15 cellular contexts compared by ENCODE assay signal in genomic region chr1:113248494-113248893, GRCh38.
DNase-seq lines count a peak whose midpoint lies in the region; ATAC-seq, FAIRE-seq and TF ChIP-seq lines count a peak whose summit lies in the region.
"Had no signal": no experiment of that assay in that cellular context is flagged by ENCODE, and none has a peak within 500 bp of the region (broad histone marks: within the 10 kb centered on the region; RNA-seq: fewer than 3 reads in every experiment).

No MANE protein-coding gene starts in this region.

- ATAC-seq in GM23338, result no peak

- no peak for TF ChIP-seq EP300 in suprapubic skin (IDR thresholded peaks at IDR 0.05)

- H3K27me3 Mint-ChIP-seq in GM23338 (ENCODE audit: insufficient read depth, low read depth, poor library complexity), result no peaks in the 10 kb centered on the region
- no peaks in the 10 kb centered on the region for H3K27me3 Mint-ChIP-seq in type B pancreatic cell

- no peak overlapping the region for H3K4me3 Mint-ChIP-seq in GM23338
- no peak overlapping the region for H3K4me3 Mint-ChIP-seq in type B pancreatic cell
- H3K4me3 Mint-ChIP-seq: CD4-positive, alpha-beta T cell had no signal

- H3K4me1 Mint-ChIP-seq in GM23338, result peaks cover 18% of the 10 kb centered on the region
- peaks cover 24% of the 10 kb centered on the region for H3K4me1 Mint-ChIP-seq in type B pancreatic cell (ENCODE audit: unreplicated experiment)

- H3K36me3 ChIP-seq in GM23338 (ENCODE audit: insufficient read depth) (no peaks in the 10 kb centered on the region; the same call in 1 of the 2 replicates), colonic mucosa (no peaks in the 10 kb centered on the region), keratinocyte (ENCODE audit: control insufficient read depth in 2 of 2, extremely low read depth in 1 of 2, insufficient read depth in 2 of 2, low read length in 2 of 2) (no peaks in the 10 kb centered on the region), suprapubic skin (no peaks in the 10 kb centered on the region)
- H3K36me3 ChIP-seq: BLaER1 treated with 17β-estradiol and CSF1 and Interleukin-3, amounts not matched to agents 10 nM and 100 nM had no signal

- H3K9me3 ChIP-seq in colonic mucosa (no peaks in the 10 kb centered on the region), keratinocyte (ENCODE audit: control insufficient read depth, low read depth, low read length) (no peaks in the 10 kb centered on the region), suprapubic skin (no peaks in the 10 kb centered on the region)
- H3K9me3 ChIP-seq: BLaER1 treated with 17β-estradiol and CSF1 and Interleukin-3, amounts not matched to agents 10 nM and 100 nM had no signal

- H3K79me2 ChIP-seq in GM23338 (replicated peaks; ENCODE audit: insufficient read depth) (no peaks in the 10 kb centered on the region), keratinocyte (ENCODE audit: control insufficient read depth, insufficient read depth, low read length) (no peaks in the 10 kb centered on the region)

- H3K27me3 ChIP-seq in GM23338 (ENCODE audit: insufficient read depth) (no peaks in the 10 kb centered on the region), colonic mucosa (no peaks in the 10 kb centered on the region), keratinocyte (ENCODE audit: control insufficient read depth, extremely low read depth, insufficient read depth, low read length) (no peaks in the 10 kb centered on the region), suprapubic skin (no peaks in the 10 kb centered on the region)
- H3K27me3 ChIP-seq: BLaER1 treated with 17β-estradiol and CSF1 and Interleukin-3, amounts not matched to agents 10 nM and 100 nM had no signal

- TF ChIP-seq CTCF in GM23338 (conservative IDR thresholded peaks at IDR 0.05; ENCODE audit: low read depth in 2 of 2) (no peak), colonic mucosa (IDR thresholded peaks at IDR 0.05) (no peak), keratinocyte (optimal IDR thresholded peaks at IDR 0.05 in 1 of 3, IDR thresholded peaks at IDR 0.05 in 1 of 3, conservative IDR thresholded peaks at IDR 0.05 in 1 of 3; ENCODE audit: extremely low read depth in 1 of 3, insufficient read depth in 2 of 3, low read length in 3 of 3) (no peak), suprapubic skin (IDR thresholded peaks at IDR 0.05) (no peak), type B pancreatic cell (conservative IDR thresholded peaks at IDR 0.05) (no peak)

- H3K9ac ChIP-seq in colonic mucosa (ENCODE audit: low read depth in 2 of 2, low read length in 2 of 2) (no peak overlapping the region), keratinocyte (ENCODE audit: control insufficient read depth, extremely low read depth, insufficient read depth, low read length) (no peak overlapping the region)
- H3K9ac ChIP-seq: BLaER1 treated with 17β-estradiol and CSF1 and Interleukin-3, amounts not matched to agents 10 nM and 100 nM had no signal

- H3K4me3 ChIP-seq in GM23338 (no peak overlapping the region), colonic mucosa (no peak overlapping the region), keratinocyte (ENCODE audit: control insufficient read depth in 2 of 3, extremely low read depth in 1 of 3, insufficient read depth in 2 of 3, low read depth in 1 of 3, low read length in 3 of 3) (no peak overlapping the region), suprapubic skin (no peak overlapping the region)
- H3K4me3 ChIP-seq: BLaER1 treated with 17β-estradiol and CSF1 and Interleukin-3, amounts not matched to agents 10 nM and 100 nM had no signal

- TF ChIP-seq POLR2A in suprapubic skin (IDR thresholded peaks at IDR 0.05) (no peak), H54 (IDR thresholded peaks at IDR 0.05; ENCODE audit: low read depth, low read length) (no peak)

- peaks cover 6% of the 10 kb centered on the region; the same call in 1 of the 2 replicates for H3K9me2 ChIP-seq in GM23338 (ENCODE audit: insufficient read depth)

- dilution Hi-C loops in keratinocyte (cut with MboI; ENCODE audit: extremely low pct_ligation_motif_present, low sequenced_read_pairs), result no loop called here

- no peaks in the 10 kb centered on the region for H3K9me3 Mint-ChIP-seq in GM23338
- H3K9me3 Mint-ChIP-seq in type B pancreatic cell, result peaks cover 7% of the 10 kb centered on the region
- H3K9me3 Mint-ChIP-seq: CD4-positive, alpha-beta T cell had no signal

- H3F3A ChIP-seq in GM23338 (replicated peaks; ENCODE audit: low read depth), result no peaks in the 10 kb centered on the region

- no peak overlapping the region for H3K27ac ChIP-seq in GM23338 (ENCODE audit: low read depth)
- peak overlapping the region; percentile 4 for H3K27ac ChIP-seq in colonic mucosa
- no peak overlapping the region for H3K27ac ChIP-seq in keratinocyte (ENCODE audit: control insufficient read depth, insufficient read depth, low read length)
- H3K27ac ChIP-seq in suprapubic skin, result peak overlapping the region; percentile 26
- H3K27ac ChIP-seq: BLaER1 treated with 17β-estradiol and CSF1 and Interleukin-3, amounts not matched to agents 10 nM and 100 nM had no signal

- DNase-seq in GM23338 (ENCODE audit: low spot score) (no peak), colonic mucosa (peak; percentile 56), keratinocyte (ENCODE audit: low read depth, low spot score) (no peak), suprapubic skin (ENCODE audit: low spot score in 2 of 2) (no peak), urothelium cell line (ENCODE audit: low spot score) (no peak), type B pancreatic cell (ENCODE audit: extremely low spot score, unreplicated experiment) (no peak), H54 (ENCODE audit: insufficient read length, low spot score) (no peak)
- DNase-seq: 8988T; AML-193; Calu3; CD4-positive, alpha-beta T cell; DMS 273 treated with DMSO at 0.1 percent for 48 hours; H7; IMR-90 had no signal

- FAIRE-seq in keratinocyte (lab: Jason Lieb, UNC), result no peak
- no peak for FAIRE-seq in urothelium cell line (lab: Jason Lieb, UNC)
- no peak for FAIRE-seq in H54 (lab: Jason Lieb, UNC)

- H3K27ac Mint-ChIP-seq in GM23338 (no peak overlapping the region), type B pancreatic cell (no peak overlapping the region)
- H3K27ac Mint-ChIP-seq: CD4-positive, alpha-beta T cell had no signal

- peaks cover 14% of the 10 kb centered on the region for H3K4me1 ChIP-seq in GM23338 (ENCODE audit: insufficient read depth)
- H3K4me1 ChIP-seq in colonic mucosa, result peaks cover 11% of the 10 kb centered on the region
- peaks cover 16% of the 10 kb centered on the region for H3K4me1 ChIP-seq in keratinocyte (ENCODE audit: control insufficient read depth, extremely low read depth, insufficient read depth, low read length)
- H3K4me1 ChIP-seq in suprapubic skin, result peaks cover 28% of the 10 kb centered on the region
- H3K4me1 ChIP-seq: BLaER1 treated with 17β-estradiol and CSF1 and Interleukin-3, amounts not matched to agents 10 nM and 100 nM had no signal

- H3K36me3 Mint-ChIP-seq in GM23338 (ENCODE audit: low read depth) (no peaks in the 10 kb centered on the region), type B pancreatic cell (peaks cover 5% of the 10 kb centered on the region)

- intact Hi-C loops in colonic mucosa (cut with DNase I), result no loop called here

- H3K9me1 ChIP-seq in keratinocyte (ENCODE audit: control insufficient read depth, extremely low read depth, insufficient read depth, low read length), result no peaks in the 10 kb centered on the region

- no peaks in the 10 kb centered on the region for H4K20me1 ChIP-seq in GM23338 (replicated peaks; ENCODE audit: insufficient read depth)
- H4K20me1 ChIP-seq in keratinocyte (ENCODE audit: control insufficient read depth, extremely low read depth, insufficient read depth, low read length), result no peaks in the 10 kb centered on the region
- H4K20me1 ChIP-seq: BLaER1 treated with 17β-estradiol and CSF1 and Interleukin-3, amounts not matched to agents 10 nM and 100 nM had no signal

- no peak overlapping the region for H3K4me2 ChIP-seq in GM23338
- H3K4me2 ChIP-seq in keratinocyte (ENCODE audit: control insufficient read depth, extremely low read depth, insufficient read depth, low read depth, low read length), result peak overlapping the region; percentile 65
- H3K4me2 ChIP-seq: BLaER1 treated with 17β-estradiol and CSF1 and Interleukin-3, amounts not matched to agents 10 nM and 100 nM had no signal

- WGBS in suprapubic skin, result 57% methylated on average over 5 of the region's 5 CpGs

- H2AFZ ChIP-seq in GM23338 (peak overlapping the region; percentile 76), keratinocyte (ENCODE audit: control insufficient read depth, low read length) (peak overlapping the region; percentile 93)

Comparison
In these comparisons a context has a peak if more than half of its experiments do, and no peak if none do; other contexts are left out.
1. H3K27ac ChIP-seq: peak in colonic mucosa (single experiment) and suprapubic skin (single experiment); none in GM23338 (single experiment) and keratinocyte (single experiment).